In the genomic region with DNA sequence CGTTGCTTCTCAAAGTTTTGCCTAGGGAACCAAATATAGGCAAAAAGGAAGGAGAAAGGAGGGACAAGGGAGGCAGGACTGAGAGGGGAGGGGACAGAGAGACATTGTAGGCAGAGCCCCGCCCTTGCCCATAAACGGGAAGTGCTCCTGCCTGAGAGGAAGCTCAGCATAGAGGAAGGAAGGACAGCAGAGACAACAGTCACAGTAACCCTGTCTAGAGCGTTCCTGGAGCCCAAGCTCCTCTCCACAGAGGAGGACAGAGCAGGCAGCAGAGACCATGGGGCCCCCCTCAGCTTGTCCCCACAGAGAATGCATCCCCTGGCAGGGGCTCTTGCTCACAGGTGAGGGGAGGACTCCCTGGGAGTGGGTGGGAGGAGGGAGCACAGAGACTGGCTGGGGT, we compare ENCODE assay signal across 8 cellular contexts. TPM values are rescaled to one million over a fixed set of nuclear protein-coding genes. Genes with fewer than 3 reads are reported as not detected.
DNase-seq lines count a peak whose midpoint lies in the region; ATAC-seq and TF ChIP-seq lines count a peak whose summit lies in the region.

Gene CEACAM21, plus strand, starts transcription at position 169 of the 400 bp plus-strand sequence. Its CDS starts 109 bp downstream, at position 278.

- peak within 1 kb of the TSS; percentile 85 for H2AFZ ChIP-seq in Loucy (ENCODE audit: low read length)

- 19% methylated on average over 4 of the region's 4 CpGs for WGBS in liver

- peaks cover 11% of the 10 kb centered on the region for H3K9me3 Mint-ChIP-seq in activated CD8-positive, alpha-beta T cell treated with anti-CD3 and anti-CD28 coated beads, Interleukin-2, amount 10 ng/mL, durations not matched to agents 7 days and 5 days (ENCODE audit: insufficient read depth)
- H3K9me3 Mint-ChIP-seq in glutamatergic neuron (ENCODE audit: unreplicated experiment), result no peaks in the 10 kb centered on the region

- H3K4me2 ChIP-seq in Loucy (ENCODE audit: low read depth, low read length, poor library complexity, severe bottlenecking), result peak within 1 kb of the TSS; percentile 81

- peak within 1 kb of the TSS; percentile 61 for H3K4me3 Mint-ChIP-seq in activated CD8-positive, alpha-beta T cell treated with anti-CD3 and anti-CD28 coated beads, Interleukin-2, amount 10 ng/mL, durations not matched to agents 7 days and 5 days
- H3K4me3 Mint-ChIP-seq in glutamatergic neuron (ENCODE audit: unreplicated experiment), result no peak within 1 kb of the TSS

- H4K20me1 ChIP-seq in Loucy (ENCODE audit: insufficient read depth, low read length, poor library complexity, severe bottlenecking), result no peaks in the 10 kb centered on the region

- H3F3A ChIP-seq in Loucy (ENCODE audit: low read depth), result no peaks in the 10 kb centered on the region

- peaks cover 5% of the 10 kb centered on the region for H3K27me3 Mint-ChIP-seq in activated CD8-positive, alpha-beta T cell treated with anti-CD3 and anti-CD28 coated beads, Interleukin-2, amount 10 ng/mL, durations not matched to agents 7 days and 5 days (ENCODE audit: low read depth)
- H3K27me3 Mint-ChIP-seq in glutamatergic neuron (ENCODE audit: unreplicated experiment), result peaks cover 12% of the 10 kb centered on the region

- H3K9me3 ChIP-seq in Loucy (ENCODE audit: insufficient read depth, low read depth, low read length) (peaks cover 4% of the 10 kb centered on the region; the same call in 1 of the 2 replicates), liver (ENCODE audit: control insufficient read depth in 4 of 4, low read length in 3 of 4) (no peaks in the 10 kb centered on the region)

- no peak for TF ChIP-seq RAD21 in liver (IDR thresholded peaks at IDR 0.05)

- H3K79me2 ChIP-seq in Loucy (ENCODE audit: insufficient read depth, low read length), result no peaks in the 10 kb centered on the region

- H3K4me1 ChIP-seq in Loucy (ENCODE audit: insufficient read depth, low read length, poor library complexity, severe bottlenecking) (peaks cover 34% of the 10 kb centered on the region), liver (ENCODE audit: control insufficient read depth in 4 of 4, insufficient read depth in 4 of 4, low read length in 3 of 4) (no peaks in the 10 kb centered on the region)

- H3K4me3 ChIP-seq in Loucy (ENCODE audit: low read length, poor library complexity, severe bottlenecking), result peak within 1 kb of the TSS; percentile 80
- H3K4me3 ChIP-seq in liver (ENCODE audit: low read depth in 1 of 3, low read length in 3 of 3), result no peak within 1 kb of the TSS

- peak within 1 kb of the TSS; percentile 78 for H3K27ac Mint-ChIP-seq in activated CD8-positive, alpha-beta T cell treated with anti-CD3 and anti-CD28 coated beads, Interleukin-2, amount 10 ng/mL, durations not matched to agents 7 days and 5 days
- H3K27ac Mint-ChIP-seq in glutamatergic neuron (ENCODE audit: unreplicated experiment), result no peak within 1 kb of the TSS

- H3K9ac ChIP-seq in Loucy (ENCODE audit: low read depth, low read length, poor library complexity, severe bottlenecking) (peak within 1 kb of the TSS; percentile 71), liver (ENCODE audit: low read depth in 1 of 2, low read length in 2 of 2) (no peak within 1 kb of the TSS)

- DNase-seq in activated CD8-positive, alpha-beta T cell treated with anti-CD3 and anti-CD28 coated beads, Interleukin-2, amount 10 ng/mL, durations not matched to agents 7 days and 5 days, result peak; percentile 72
- DNase-seq in glutamatergic neuron (no peak), SK-N-DZ (ENCODE audit: low spot score) (no peak), NCI-H1436 (lab: John Stamatoyannopoulos, UW) (no peak)

- peak within 1 kb of the TSS; percentile 6 to 56 for H3K27ac ChIP-seq in liver (ENCODE audit: low read depth in 1 of 2, low read length in 2 of 2)

- H3K36me3 ChIP-seq in Loucy (ENCODE audit: insufficient read depth, low read length) (no peaks in the 10 kb centered on the region), liver (ENCODE audit: control insufficient read depth in 4 of 4, insufficient read depth in 3 of 4, low read depth in 1 of 4, low read length in 3 of 4) (no peaks in the 10 kb centered on the region)

- CTCF ChIA-PET in activated CD8-positive, alpha-beta T cell treated with anti-CD3 and anti-CD28 coated beads, Interleukin-2, amount 10 ng/mL, durations not matched to agents 7 days and 5 days (lab: Charles Lee), result interaction anchor here (0.6 to 2.5 kb wide), 8 partner anchors 10 to 283 kb away, joined by 3 to 17 read pairs (median 4); no protein-coding TSS in a partner anchor

- ATAC-seq in GM18502 (IDR thresholded peaks at IDR 0.05; ENCODE audit: poor library complexity, unreplicated experiment) (peak; percentile 60), HG03520 (IDR thresholded peaks at IDR 0.05; ENCODE audit: unreplicated experiment) (no peak)
- peak; percentile 99 for ATAC-seq in activated CD8-positive, alpha-beta T cell treated with anti-CD3 and anti-CD28 coated beads, Interleukin-2, amount 10 ng/mL, durations not matched to agents 7 days and 5 days

- POLR2A ChIA-PET in activated CD8-positive, alpha-beta T cell treated with anti-CD3 and anti-CD28 coated beads, Interleukin-2, amount 10 ng/mL, durations not matched to agents 7 days and 5 days (lab: Charles Lee), result no interaction called here

- no peaks in the 10 kb centered on the region for H3K9me2 ChIP-seq in Loucy (replicated peaks; ENCODE audit: low read depth, low read length)

- H3K4me1 Mint-ChIP-seq in activated CD8-positive, alpha-beta T cell treated with anti-CD3 and anti-CD28 coated beads, Interleukin-2, amount 10 ng/mL, durations not matched to agents 7 days and 5 days (ENCODE audit: low read depth), result peaks cover 21% of the 10 kb centered on the region
- H3K4me1 Mint-ChIP-seq in glutamatergic neuron (ENCODE audit: low read depth, unreplicated experiment), result no peaks in the 10 kb centered on the region

- H3K27me3 ChIP-seq in Loucy (ENCODE audit: insufficient read depth, low read length, poor library complexity, severe bottlenecking), result no peaks in the 10 kb centered on the region
- peaks cover 0 to 3% (median 0%) of the 10 kb centered on the region in 4 donors for H3K27me3 ChIP-seq in liver (ENCODE audit: control insufficient read depth in 4 of 4, insufficient read depth in 4 of 4, low read length in 3 of 4)

- TF ChIP-seq CTCF in Loucy (conservative IDR thresholded peaks at IDR 0.05; ENCODE audit: low read length) (no peak), liver (IDR thresholded peaks at IDR 0.05; ENCODE audit: low read depth, low read length, missing input control) (no peak), glutamatergic neuron (IDR thresholded peaks at IDR 0.05; ENCODE audit: partially characterized antibody, unreplicated experiment) (no peak)

- H3K36me3 Mint-ChIP-seq in activated CD8-positive, alpha-beta T cell treated with anti-CD3 and anti-CD28 coated beads, Interleukin-2, amount 10 ng/mL, durations not matched to agents 7 days and 5 days (ENCODE audit: low read depth), result peaks cover 22% of the 10 kb centered on the region
- H3K36me3 Mint-ChIP-seq in glutamatergic neuron (ENCODE audit: unreplicated experiment), result peaks cover 9% of the 10 kb centered on the region

TF ChIP-seq in liver, 16 proteins besides CTCF, POLR2A, EP300 and RAD21:
- no peak for TF ChIP-seq HNF4A (conservative IDR thresholded peaks at IDR 0.05)
- peak; percentile 23 for TF ChIP-seq TAF1 (conservative IDR thresholded peaks at IDR 0.05)

RNA-seq across cellular contexts. Expression of gene CEACAM21, which starts in this region (rescaled TPM):
- 10 to 100 TPM; 41.8 to 49.4 TPM for total RNA-seq in activated CD8-positive, alpha-beta T cell treated with anti-CD3 and anti-CD28 coated beads, Interleukin-2, amount 10 ng/mL, durations not matched to agents 7 days and 5 days
- 1 to 10 TPM; 1.8 to 2.5 TPM for total RNA-seq in liver
- polyA plus RNA-seq in liver, result 1 to 10 TPM in 1 of 2 donors, under 1 TPM in 1; 0.58 to 1.8 TPM
- total RNA-seq in glutamatergic neuron (ENCODE audit: unreplicated experiment), result not detected
- not detected in 2 replicates for polyA plus RNA-seq in SK-N-DZ (2014; cell fraction: cytosol; rRNA removed)
- polyA plus RNA-seq in SK-N-DZ (2014; cell fraction: nucleus; rRNA removed), result not detected in 2 replicates

Comparison
In these comparisons a context has a peak if more than half of its experiments do, and no peak if none do; other contexts are left out.
1. RNA of gene CEACAM21 (total RNA-seq): 41.8 to 49.4 TPM in activated CD8-positive, alpha-beta T cell treated with anti-CD3 and anti-CD28 coated beads, Interleukin-2, amount 10 ng/mL, durations not matched to agents 7 days and 5 days; 1.8 to 2.5 TPM in liver and not detected in glutamatergic neuron (single experiment); every median in the first group is over 10 times any median in the second.